In the genomic region with DNA sequence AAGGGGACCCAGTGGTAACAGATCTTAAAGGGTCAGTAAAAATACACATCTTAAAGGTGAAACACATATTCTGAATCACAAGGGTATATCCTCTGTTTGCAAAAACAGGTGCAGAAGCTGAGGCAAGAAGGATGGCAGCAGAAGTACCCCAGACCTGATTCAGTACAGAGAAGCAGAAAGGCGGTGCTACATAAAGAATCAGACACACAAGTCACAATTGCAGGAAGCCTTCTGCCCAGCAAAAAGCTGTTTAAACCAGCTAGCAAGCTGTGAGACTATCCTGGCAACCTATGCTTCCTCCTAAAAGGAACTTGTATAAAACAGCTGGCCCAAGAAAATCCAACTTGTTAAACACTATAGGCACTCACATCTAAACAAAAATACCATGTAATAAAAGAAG, we compare ENCODE assay signal across 19 cellular contexts. TPM values are rescaled to one million over a fixed set of nuclear protein-coding genes. Genes with fewer than 3 reads are reported as not detected.
A peak's percentile ranks its signal among the peaks of the same experiment; 100 is the strongest.
DNase-seq lines count a peak whose midpoint lies in the region; ATAC-seq and TF ChIP-seq lines count a peak whose summit lies in the region.
"Had no signal": no experiment of that assay in that cellular context is flagged by ENCODE, and none has a peak within 500 bp of the region (broad histone marks: within the 10 kb centered on the region; RNA-seq: fewer than 3 reads in every experiment).

No MANE protein-coding gene starts in this region.

- H3K4me1 ChIP-seq in DND-41 (ENCODE audit: insufficient read depth, low read length), result peaks cover 86% of the 10 kb centered on the region
- H3K4me1 ChIP-seq in Loucy (ENCODE audit: insufficient read depth, low read length, poor library complexity, severe bottlenecking), result peaks cover 9% of the 10 kb centered on the region
- H3K4me1 ChIP-seq in neural progenitor cell, result no peaks in the 10 kb centered on the region
- H3K4me1 ChIP-seq in spleen, result no peaks in the 10 kb centered on the region

- H4K20me1 ChIP-seq in DND-41 (ENCODE audit: insufficient read depth, low read length) (no peaks in the 10 kb centered on the region), Loucy (ENCODE audit: insufficient read depth, low read length, poor library complexity, severe bottlenecking) (no peaks in the 10 kb centered on the region), neural progenitor cell (ENCODE audit: low read depth) (no peaks in the 10 kb centered on the region)

- H3K9me3 Mint-ChIP-seq in endothelial cell (ENCODE audit: unreplicated experiment) (no peaks in the 10 kb centered on the region), neural progenitor cell (no peaks in the 10 kb centered on the region)
- H3K9me3 Mint-ChIP-seq: CD8-positive, alpha-beta T cell had no signal

- H3K27ac Mint-ChIP-seq in endothelial cell (ENCODE audit: unreplicated experiment) (no peak overlapping the region), neural progenitor cell (no peak overlapping the region)
- H3K27ac Mint-ChIP-seq: CD8-positive, alpha-beta T cell had no signal

- H3K4me3 Mint-ChIP-seq in endothelial cell (ENCODE audit: unreplicated experiment), result no peak overlapping the region
- no peak overlapping the region for H3K4me3 Mint-ChIP-seq in neural progenitor cell
- H3K4me3 Mint-ChIP-seq: CD8-positive, alpha-beta T cell had no signal

- ATAC-seq in DND-41 (ENCODE audit: insufficient read depth, low read depth) (peak; percentile 91), HG02759 (IDR thresholded peaks at IDR 0.05; ENCODE audit: unreplicated experiment) (no peak)
- ATAC-seq: CD8-positive, alpha-beta T cell; PC-3 had no signal

- TF ChIP-seq CTCF in DND-41 (IDR thresholded peaks at IDR 0.05; ENCODE audit: borderline replicate concordance, extremely low read depth, low read length, poor library complexity, severe bottlenecking), result no peak
- TF ChIP-seq CTCF in Loucy (conservative IDR thresholded peaks at IDR 0.05; ENCODE audit: low read length), result no peak
- no peak for TF ChIP-seq CTCF in endothelial cell (IDR thresholded peaks at IDR 0.05; ENCODE audit: unreplicated experiment)
- TF ChIP-seq CTCF in neural progenitor cell (IDR thresholded peaks at IDR 0.05), result no peak
- TF ChIP-seq CTCF in spleen (IDR thresholded peaks at IDR 0.05 in 8 of 11, conservative IDR thresholded peaks at IDR 0.05 in 3 of 11), result no peak

- no peaks in the 10 kb centered on the region for H3K27me3 Mint-ChIP-seq in endothelial cell (ENCODE audit: unreplicated experiment)
- H3K27me3 Mint-ChIP-seq in neural progenitor cell (ENCODE audit: insufficient read depth, low read depth), result no peaks in the 10 kb centered on the region

- peak overlapping the region; percentile 58 for H2AFZ ChIP-seq in DND-41 (ENCODE audit: low read depth, low read length)
- peak overlapping the region; percentile 39; the same call in 1 of the 2 replicates for H2AFZ ChIP-seq in Loucy (ENCODE audit: low read length)
- no peak overlapping the region for H2AFZ ChIP-seq in neural progenitor cell (replicated peaks)

- H3K27me3 ChIP-seq in DND-41 (ENCODE audit: insufficient read depth, low read length, poor library complexity) (no peaks in the 10 kb centered on the region), Loucy (ENCODE audit: insufficient read depth, low read length, poor library complexity, severe bottlenecking) (no peaks in the 10 kb centered on the region), neural progenitor cell (no peaks in the 10 kb centered on the region), spleen (replicated peaks in 1 of 7) (no peaks in the 10 kb centered on the region)

- no peak for TF ChIP-seq POLR2A in spleen (IDR thresholded peaks at IDR 0.05)

- H3K9me2 ChIP-seq in Loucy (replicated peaks; ENCODE audit: low read depth, low read length), result no peaks in the 10 kb centered on the region

- H3K36me3 ChIP-seq in DND-41 (ENCODE audit: insufficient read depth, low read length) (no peaks in the 10 kb centered on the region), Loucy (ENCODE audit: insufficient read depth, low read length) (no peaks in the 10 kb centered on the region), neural progenitor cell (no peaks in the 10 kb centered on the region), spleen (peaks cover 0 to 51% (median 4%) of the 10 kb centered on the region in 6 donors)

- H3K4me3 ChIP-seq in DND-41 (ENCODE audit: low read depth in 1 of 2, low read length in 2 of 2), result peak overlapping the region in 1 of 2 experiments; percentile 36; a peak in 2 of 4 replicates
- H3K4me3 ChIP-seq in Loucy (ENCODE audit: low read length, poor library complexity, severe bottlenecking), result no peak overlapping the region
- H3K4me3 ChIP-seq in neural progenitor cell, result no peak overlapping the region
- no peak overlapping the region for H3K4me3 ChIP-seq in spleen

- H3F3A ChIP-seq in Loucy (ENCODE audit: low read depth) (no peaks in the 10 kb centered on the region), neural progenitor cell (ENCODE audit: low read depth) (no peaks in the 10 kb centered on the region)

- H3K27ac ChIP-seq in DND-41 (ENCODE audit: low read length) (peak overlapping the region; percentile 88), neural progenitor cell (no peak overlapping the region), spleen (no peak overlapping the region)

- DNase-seq in DND-41 (peak; percentile 70), endothelial cell (ENCODE audit: low spot score) (peak; percentile 13), neural progenitor cell (ENCODE audit: low spot score) (peak; percentile 15), spleen (no peak), NCI-H1417 treated with DMSO at 0.1 percent for 48 hours (lab: John Stamatoyannopoulos, UW) (no peak)
- no peak for DNase-seq in activated naive CD4-positive, alpha-beta T cell (lab: John Stamatoyannopoulos, UW)
- DNase-seq: 8988T; CD8-positive, alpha-beta T cell; GDM1; MM.1S; NCI-H1092; NCI-H1436 treated with DMSO at 0.1 percent for 48 hours; NCI-H2029 treated with DMSO at 0.1 percent for 48 hours; NCI-H226; NCI-H510A treated with DMSO at 0.1 percent for 48 hours; PC-3; Right ventricle myocardium superior had no signal

- peak overlapping the region; percentile 49 for H3K4me2 ChIP-seq in DND-41 (ENCODE audit: insufficient read depth, low read length)
- H3K4me2 ChIP-seq in Loucy (ENCODE audit: low read depth, low read length, poor library complexity, severe bottlenecking), result no peak overlapping the region
- H3K4me2 ChIP-seq in neural progenitor cell, result no peak overlapping the region

- intact Hi-C loops in spleen (cut with DNase I; ENCODE audit: low total_unique reads), result no loop called here

- no peaks in the 10 kb centered on the region for H3K9me3 ChIP-seq in DND-41 (ENCODE audit: insufficient read depth, low read length, severe bottlenecking)
- H3K9me3 ChIP-seq in Loucy (ENCODE audit: insufficient read depth, low read depth, low read length), result no peaks in the 10 kb centered on the region
- H3K9me3 ChIP-seq in neural progenitor cell (ENCODE audit: low read depth), result no peaks in the 10 kb centered on the region
- no peaks in the 10 kb centered on the region for H3K9me3 ChIP-seq in spleen

- H3K79me2 ChIP-seq in DND-41 (ENCODE audit: insufficient read depth, low read length) (0 out of 2 replicates have a peak, but pooled peaks cover 8% of the 10 kb centered on the region), Loucy (ENCODE audit: insufficient read depth, low read length) (no peaks in the 10 kb centered on the region), neural progenitor cell (ENCODE audit: low read depth) (no peaks in the 10 kb centered on the region)

- H3K9ac ChIP-seq in DND-41 (ENCODE audit: low read depth, low read length) (peak overlapping the region; percentile 53), Loucy (ENCODE audit: low read depth, low read length, poor library complexity, severe bottlenecking) (no peak overlapping the region), neural progenitor cell (no peak overlapping the region)

- H3K4me1 Mint-ChIP-seq in endothelial cell (ENCODE audit: unreplicated experiment) (no peaks in the 10 kb centered on the region), neural progenitor cell (no peaks in the 10 kb centered on the region)

- H3K36me3 Mint-ChIP-seq in endothelial cell (ENCODE audit: low read depth, unreplicated experiment), result no peaks in the 10 kb centered on the region
- no peaks in the 10 kb centered on the region for H3K36me3 Mint-ChIP-seq in neural progenitor cell

- WGBS in spleen, 5 donors, result 87 to 100% (median 91%) methylated on average over 1 of the region's 1 CpG

RNA-seq across cellular contexts. Expression of gene ZNF280D, which starts 49.4 kb away (rescaled TPM):
- total RNA-seq in endothelial cell (ENCODE audit: unreplicated experiment) (34.6 TPM), neural progenitor cell (ENCODE audit: low replicate concordance) (3.1 and 9.9 TPM in 2 replicates), spleen (10 to 100 TPM; 34.7 to 71.3 (median 55.0) TPM)
- polyA plus RNA-seq in spleen, result 10 to 100 TPM; 15.5 to 19.3 (median 16.3) TPM

Comparison
In these comparisons a context has a peak if more than half of its experiments do, and no peak if none do; other contexts are left out.
1. DNase-seq: peak in DND-41 (single experiment), endothelial cell (single experiment) and neural progenitor cell (single experiment); none in spleen (single experiment), activated naive CD4-positive, alpha-beta T cell (0 of 4) and NCI-H1417 treated with DMSO at 0.1 percent for 48 hours (single experiment).